In the genomic region with DNA sequence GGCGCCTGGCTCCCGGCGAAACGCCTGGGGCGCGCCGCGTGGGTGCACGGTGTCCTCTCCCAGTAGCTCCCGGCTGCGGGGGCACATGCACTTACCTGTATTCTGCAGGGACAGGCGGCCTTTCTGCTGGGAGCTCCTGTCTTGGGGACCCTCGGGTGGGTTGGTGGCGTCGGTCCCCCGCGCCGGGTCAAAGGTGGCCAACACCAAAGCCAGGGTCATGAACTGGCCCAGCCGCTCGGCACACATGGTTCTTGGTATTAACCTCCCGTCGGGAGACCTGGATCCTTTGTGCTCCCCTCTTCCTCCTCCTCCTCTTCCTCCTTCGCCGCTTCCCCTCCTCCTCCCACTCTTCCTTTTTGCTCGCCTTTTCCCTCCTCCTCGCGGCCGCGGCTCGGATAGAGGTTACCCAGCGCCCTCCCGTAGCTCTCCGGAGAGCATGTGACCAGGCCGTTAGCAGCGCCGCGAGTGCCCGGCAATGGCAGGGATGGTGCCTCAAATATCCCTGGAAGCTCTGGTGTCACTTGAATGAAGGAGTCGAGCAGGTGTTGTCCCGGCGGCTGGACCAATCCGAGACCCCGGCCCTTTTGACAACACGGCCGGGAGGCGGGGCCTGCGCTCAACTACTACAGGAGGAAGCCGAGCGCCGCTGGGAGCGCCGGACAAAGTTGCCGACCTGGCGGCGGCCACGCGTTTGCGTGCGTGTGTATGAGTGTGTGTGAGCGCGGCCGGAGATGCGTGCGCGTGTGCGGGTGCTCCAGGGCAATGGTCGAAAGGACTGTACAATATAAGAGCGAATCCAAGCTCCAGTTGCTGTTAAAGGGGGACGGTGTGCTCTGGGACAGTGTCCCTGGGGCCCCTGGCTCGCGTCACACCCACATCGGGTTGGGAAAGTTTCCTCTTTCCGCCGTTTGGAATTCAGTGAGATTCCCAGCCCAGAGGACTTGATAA, we compare ENCODE assay signal across 8 cellular contexts. TPM values are rescaled to one million over a fixed set of nuclear protein-coding genes. Genes with fewer than 3 reads are reported as not detected.
DNase-seq lines count a peak whose midpoint lies in the region; ATAC-seq and TF ChIP-seq lines count a peak whose summit lies in the region.

A gene with protein sequence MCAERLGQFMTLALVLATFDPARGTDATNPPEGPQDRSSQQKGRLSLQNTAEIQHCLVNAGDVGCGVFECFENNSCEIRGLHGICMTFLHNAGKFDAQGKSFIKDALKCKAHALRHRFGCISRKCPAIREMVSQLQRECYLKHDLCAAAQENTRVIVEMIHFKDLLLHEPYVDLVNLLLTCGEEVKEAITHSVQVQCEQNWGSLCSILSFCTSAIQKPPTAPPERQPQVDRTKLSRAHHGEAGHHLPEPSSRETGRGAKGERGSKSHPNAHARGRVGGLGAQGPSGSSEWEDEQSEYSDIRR (minus strand): TSS at position 467 of the 948 bp plus-strand sequence. CDS start 221 bp downstream, at position 246.

- H3K9me3 ChIP-seq in Caco-2 (no peaks in the 10 kb centered on the region), PC-9 (ENCODE audit: insufficient read depth, low read depth) (no peaks in the 10 kb centered on the region), breast epithelium (no peaks in the 10 kb centered on the region)

- peaks cover 77% of the 10 kb centered on the region for H3K36me3 Mint-ChIP-seq in Caco-2 (ENCODE audit: insufficient read depth, unreplicated experiment)
- no peaks in the 10 kb centered on the region for H3K36me3 Mint-ChIP-seq in immature natural killer cell

- peaks cover 32% of the 10 kb centered on the region for H4K20me1 ChIP-seq in PC-9 (ENCODE audit: insufficient read depth)

- peak; percentile 66 for TF ChIP-seq POLR2A in breast epithelium (IDR thresholded peaks at IDR 0.05)

- H3K27me3 Mint-ChIP-seq in Caco-2 (ENCODE audit: insufficient read depth, unreplicated experiment): no peaks in the 10 kb centered on the region
- peaks cover 12 to 32% (median 24%) of the 10 kb centered on the region in 3 donors for H3K27me3 Mint-ChIP-seq in immature natural killer cell (ENCODE audit: low read depth in 3 of 3)

- H3K27me3 ChIP-seq in Caco-2 (replicated peaks; ENCODE audit: control insufficient read depth, insufficient read depth, low read length) (no peaks in the 10 kb centered on the region), PC-9 (ENCODE audit: insufficient read depth, low read depth) (no peaks in the 10 kb centered on the region), breast epithelium (peaks cover 2 to 37% of the 10 kb centered on the region in 2 donors)

- H3K4me3 Mint-ChIP-seq in Caco-2 (ENCODE audit: unreplicated experiment) (peak within 1 kb of the TSS; percentile 91), immature natural killer cell (peak within 1 kb of the TSS in 1 of 5 donors; percentile 54)

- peak within 1 kb of the TSS; percentile 87 for H3K4me3 ChIP-seq in Caco-2 (ENCODE audit: low read depth, low read length)
- peak within 1 kb of the TSS; percentile 72 for H3K4me3 ChIP-seq in PC-9
- peak within 1 kb of the TSS; percentile 25 to 78 (median 63) for H3K4me3 ChIP-seq in breast epithelium

- H3K27ac ChIP-seq in PC-9: peak within 1 kb of the TSS; percentile 100
- H3K27ac ChIP-seq in breast epithelium: peak within 1 kb of the TSS; percentile 77 to 92

- ATAC-seq in GM19397 (IDR thresholded peaks at IDR 0.05; ENCODE audit: unreplicated experiment): peak; percentile 53
- ATAC-seq in HG03571 (IDR thresholded peaks at IDR 0.05; ENCODE audit: unreplicated experiment): peak; percentile 41

- no peaks in the 10 kb centered on the region for H3K9me2 ChIP-seq in PC-9 (ENCODE audit: insufficient read depth)

- CTCF ChIA-PET in Caco-2 (lab: Charles Lee) (interaction anchor here (0.5 to 7.1 kb wide), 7 partner anchors 22 to 621 kb away, joined by 3 to 120 read pairs (median 4); no protein-coding TSS in a partner anchor), PC-9 (lab: Charles Lee) (interaction anchor here (0.5 kb wide), 1 partner anchor 349 kb away, joined by 3 read pairs; no protein-coding TSS in a partner anchor)

- no peaks in the 10 kb centered on the region for H3K9me3 Mint-ChIP-seq in Caco-2 (ENCODE audit: unreplicated experiment)
- H3K9me3 Mint-ChIP-seq in immature natural killer cell: no peaks in the 10 kb centered on the region

- H3K36me3 ChIP-seq in Caco-2 (ENCODE audit: control insufficient read depth, insufficient read depth, low read length): peaks cover 6% of the 10 kb centered on the region
- H3K36me3 ChIP-seq in PC-9 (ENCODE audit: low read depth): peaks cover 40% of the 10 kb centered on the region
- no peaks in the 10 kb centered on the region for H3K36me3 ChIP-seq in breast epithelium

- DNase-seq in Caco-2: peak; percentile 99
- peak; percentile 92 to 96 for DNase-seq in PC-9
- peak; percentile 95 for DNase-seq in breast epithelium (ENCODE audit: low spot score in 2 of 2)
- peak; percentile 23 for DNase-seq in inferior parietal cortex (ENCODE audit: extremely low spot score)
- DNase-seq in stimulated activated CD4-positive, alpha-beta T cell treated with anti-CD3 and anti-CD28 coated beads, Interleukin-12 subunit alpha, Interleukin-12 subunit beta, amount 100 ng/mL, for 48 hours (ENCODE audit: low read depth in 2 of 3, low spot score in 1 of 3): peak; percentile 57 to 67 (median 67)
- DNase-seq in immature natural killer cell: no peak

- peak within 1 kb of the TSS; percentile 97 for H3K27ac Mint-ChIP-seq in Caco-2 (ENCODE audit: unreplicated experiment)
- no peak within 1 kb of the TSS for H3K27ac Mint-ChIP-seq in immature natural killer cell

- peaks cover 58% of the 10 kb centered on the region for H3F3A ChIP-seq in PC-9 (ENCODE audit: insufficient read depth, low read depth)

- H3K4me1 Mint-ChIP-seq in Caco-2 (ENCODE audit: low read depth, unreplicated experiment): peaks cover 22% of the 10 kb centered on the region
- H3K4me1 Mint-ChIP-seq in immature natural killer cell: peaks cover 0 to 12% of the 10 kb centered on the region in 2 donors

- BruUV-seq in Caco-2 (replicated peaks; lab: Mats Ljungman, UMichigan) (TSS peak; percentile 33), PC-9 (replicated peaks; lab: Mats Ljungman, UMichigan) (no TSS peak)

- POLR2A ChIA-PET in Caco-2 (lab: Charles Lee): interaction anchor here (0.5 to 5.3 kb wide), 24 partner anchors 11 to 1014 kb away, joined by 3 to 72 read pairs (median 3); a partner anchor contains a TSS
- POLR2A ChIA-PET in PC-9 (lab: Charles Lee; ENCODE audit: unreplicated experiment): interaction anchor here (0.6 to 1.4 kb wide), 2 partner anchors 22 to 26 kb away, joined by 3 to 8 read pairs; no protein-coding TSS in a partner anchor

- intact Hi-C loops in Caco-2 (cut with micrococcal nuclease; ENCODE audit: unreplicated experiment) (loop anchor here (2.0 to 5.0 kb wide), 3 partner anchors 209 to 289 kb away; a partner anchor contains a TSS), PC-9 (cut with micrococcal nuclease; ENCODE audit: unreplicated experiment) (loop anchor here (1.0 to 10.0 kb wide), 7 partner anchors 24 to 559 kb away; a partner anchor contains a TSS), breast epithelium (cut with DNase I; ENCODE audit: low total_unique reads) (loop anchor here (5.0 kb wide), 1 partner anchor 164 kb away; no protein-coding TSS in a partner anchor)

- H3K79me2 ChIP-seq in PC-9 (ENCODE audit: low read depth): peaks cover 61% of the 10 kb centered on the region

- H3K4me1 ChIP-seq in Caco-2 (peaks cover 19% of the 10 kb centered on the region), PC-9 (replicated peaks; ENCODE audit: insufficient read depth) (peaks cover 43% of the 10 kb centered on the region), breast epithelium (peaks cover 0 to 4% of the 10 kb centered on the region in 2 donors)

- H2AFZ ChIP-seq in PC-9: 0 out of 2 replicates have a peak within 1 kb of the TSS, but pooled peaks have one; percentile 22

- TF ChIP-seq CTCF in Caco-2 (IDR thresholded peaks at IDR 0.05; ENCODE audit: insufficient read depth in 1 of 2, low read depth in 1 of 2, low read length in 1 of 2, severe bottlenecking in 1 of 2, unreplicated experiment in 1 of 2): peak in 1 of 2 experiments; percentile 8
- no peak for TF ChIP-seq CTCF in PC-9 (conservative IDR thresholded peaks at IDR 0.05)
- peak in 1 of 3 donors; percentile 10 for TF ChIP-seq CTCF in breast epithelium (IDR thresholded peaks at IDR 0.05)

- peak within 1 kb of the TSS; percentile 96 for H3K4me2 ChIP-seq in PC-9

RNA-seq across cellular contexts. Expression of the gene that starts here (rescaled TPM):
- 190 and 224 TPM in 2 replicates for total RNA-seq in Caco-2 (2022)
- total RNA-seq in PC-9 (2021): 42.2 and 63.5 TPM in 2 replicates
- 100 to 1,000 TPM in 2 of 3 donors, 10 to 100 TPM in 1; 12.8 to 502 (median 347) TPM for total RNA-seq in breast epithelium
- not detected for polyA plus RNA-seq in immature natural killer cell

Comparison
In these comparisons a context has a peak if more than half of its experiments do, and no peak if none do; other contexts are left out.
1. DNase-seq: peak in Caco-2 (2 of 2), PC-9 (2 of 2), breast epithelium (2 of 2), inferior parietal cortex (single experiment) and stimulated activated CD4-positive, alpha-beta T cell treated with anti-CD3 and anti-CD28 coated beads, Interleukin-12 subunit alpha, Interleukin-12 subunit beta, amount 100 ng/mL, for 48 hours (3 of 3); none in immature natural killer cell (0 of 3).
2. Peak in every context shown above with its lines, with median percentiles within 50 percentile points of each other: H3K4me3 ChIP-seq.